Comparison of ENCODE assay signal across 8 cellular contexts in genomic region chr20:20664795-20665194, GRCh38. TPM values are rescaled to one million over a fixed set of nuclear protein-coding genes. Genes with fewer than 3 reads are reported as not detected.
DNase-seq lines count a peak whose midpoint lies in the region; ATAC-seq and TF ChIP-seq lines count a peak whose summit lies in the region.

No MANE protein-coding gene starts in this region.

- TF ChIP-seq CTCF in SU-DHL-6 (IDR thresholded peaks at IDR 0.05; ENCODE audit: insufficient read depth, low read length, poor library complexity, severe bottlenecking), result peak; percentile 44
- peak; percentile 53 for TF ChIP-seq CTCF in retinal pigment epithelial cell (conservative IDR thresholded peaks at IDR 0.05; ENCODE audit: low read depth, low read length)

- no peaks in the 10 kb centered on the region; the same call in 1 of the 2 replicates for H4K20me1 ChIP-seq in SU-DHL-6 (ENCODE audit: low read depth, low read length)

- H3K9ac ChIP-seq in SU-DHL-6 (ENCODE audit: low read length), result no peak overlapping the region

- H3K4me3 ChIP-seq in SU-DHL-6 (ENCODE audit: insufficient read depth, low read length, poor library complexity, severe bottlenecking), result no peak overlapping the region
- no peak overlapping the region for H3K4me3 ChIP-seq in retinal pigment epithelial cell (ENCODE audit: low read length)

- H3K9me3 ChIP-seq in SU-DHL-6 (ENCODE audit: insufficient read depth, low read length), result no peaks in the 10 kb centered on the region

- no peaks in the 10 kb centered on the region for H3K9me2 ChIP-seq in SU-DHL-6 (replicated peaks; ENCODE audit: insufficient read depth, low read length)

- no peak overlapping the region for H2AFZ ChIP-seq in SU-DHL-6 (ENCODE audit: low read depth, low read length, severe bottlenecking)

- H3K4me2 ChIP-seq in SU-DHL-6 (ENCODE audit: low read depth, low read length, poor library complexity, severe bottlenecking), result no peak overlapping the region

- H3K27me3 ChIP-seq in SU-DHL-6 (ENCODE audit: low read length), result no peaks in the 10 kb centered on the region

- no peaks in the 10 kb centered on the region for H3K79me2 ChIP-seq in SU-DHL-6 (ENCODE audit: insufficient read depth, low read length)

- no peaks in the 10 kb centered on the region for H3K36me3 ChIP-seq in SU-DHL-6 (ENCODE audit: low read length)

- ATAC-seq in GM21717 (IDR thresholded peaks at IDR 0.05; ENCODE audit: unreplicated experiment), result peak; percentile 53

- no peak overlapping the region for H3K27ac ChIP-seq in SU-DHL-6 (ENCODE audit: low read depth, low read length)

- H3F3A ChIP-seq in SU-DHL-6 (ENCODE audit: insufficient read depth), result no peaks in the 10 kb centered on the region

- DNase-seq in EH (ENCODE audit: low read depth), result peak; percentile 10
- DNase-seq in NCI-H1105 (lab: John Stamatoyannopoulos, UW), result peak; percentile 25
- peak; percentile 31 for DNase-seq in glomerular visceral epithelial cell (ENCODE audit: extremely low spot score)
- peak; percentile 5 for DNase-seq in retinal pigment epithelial cell (ENCODE audit: low read depth)
- DNase-seq in ureter (ENCODE audit: low spot score), result no peak
- DNase-seq in ecto neural progenitor cell (ENCODE audit: low spot score), result no peak

RNA-seq across cellular contexts. Expression of gene RALGAPA2, which starts 47.6 kb away (rescaled TPM):
- 107 TPM for total RNA-seq in ureter

Comparison
In these comparisons a context has a peak if more than half of its experiments do, and no peak if none do; other contexts are left out.
1. DNase-seq: peak in EH (single experiment), NCI-H1105 (single experiment), glomerular visceral epithelial cell (single experiment) and retinal pigment epithelial cell (single experiment); none in ureter (single experiment) and ecto neural progenitor cell (single experiment).